In genomic region chr2:96866986-96867755, GRCh38 we compare ENCODE assay signal across 8 cellular contexts. TPM values are rescaled to one million over a fixed set of nuclear protein-coding genes. Genes with fewer than 3 reads are reported as not detected.
DNase-seq lines count a peak whose midpoint lies in the region; ATAC-seq and TF ChIP-seq lines count a peak whose summit lies in the region.

No MANE protein-coding gene starts in this region.

- peak overlapping the region; percentile 82 for H3K4me3 Mint-ChIP-seq in stimulated activated naive CD8-positive, alpha-beta T cell treated with anti-CD3 and anti-CD28 coated beads, Interleukin-15, Interleukin-2, amounts not matched to agents 100 ng/mL and 50 ng/mL, for 24 hours

- TF ChIP-seq CTCF in breast epithelium (IDR thresholded peaks at IDR 0.05), result no peak

- peaks cover 29% of the 10 kb centered on the region for H3K4me1 Mint-ChIP-seq in stimulated activated naive CD8-positive, alpha-beta T cell treated with anti-CD3 and anti-CD28 coated beads, Interleukin-15, Interleukin-2, amounts not matched to agents 100 ng/mL and 50 ng/mL, for 24 hours (ENCODE audit: low read depth)

- H3K9me3 Mint-ChIP-seq in stimulated activated naive CD8-positive, alpha-beta T cell treated with anti-CD3 and anti-CD28 coated beads, Interleukin-15, Interleukin-2, amounts not matched to agents 100 ng/mL and 50 ng/mL, for 24 hours, result no peaks in the 10 kb centered on the region

- H3K4me3 ChIP-seq in breast epithelium (peak overlapping the region; percentile 78 to 99 (median 92)), mucosa of stomach (ENCODE audit: low read length) (no peak overlapping the region)

- H3K9ac ChIP-seq in mucosa of stomach (ENCODE audit: low read length), result peak overlapping the region; percentile 86

- peaks cover 6% of the 10 kb centered on the region for H3K27me3 Mint-ChIP-seq in stimulated activated naive CD8-positive, alpha-beta T cell treated with anti-CD3 and anti-CD28 coated beads, Interleukin-15, Interleukin-2, amounts not matched to agents 100 ng/mL and 50 ng/mL, for 24 hours

- DNase-seq in stimulated activated naive CD8-positive, alpha-beta T cell treated with anti-CD3 and anti-CD28 coated beads, Interleukin-15, Interleukin-2, amounts not matched to agents 100 U/mL and 50 U/mL, for 24 hours, result no peak
- DNase-seq in breast epithelium (ENCODE audit: low spot score in 2 of 2), result no peak
- DNase-seq in GM19238 (ENCODE audit: insufficient read length, low spot score), result no peak
- no peak for DNase-seq in hepatic stellate cell (ENCODE audit: low spot score)
- DNase-seq in DMS 273 treated with DMSO at 0.1 percent for 48 hours (lab: John Stamatoyannopoulos, UW), result no peak
- DNase-seq in NCI-H1436 treated with DMSO at 0.1 percent for 48 hours (lab: John Stamatoyannopoulos, UW), result no peak

- H3K27ac ChIP-seq in breast epithelium, result peak overlapping the region; percentile 94 to 96

- H3K4me1 ChIP-seq in breast epithelium (peaks cover 0 to 16% of the 10 kb centered on the region in 2 donors), mucosa of stomach (ENCODE audit: control insufficient read depth, insufficient read depth, low read length) (peaks cover 30% of the 10 kb centered on the region)

- no peak for ATAC-seq in stimulated activated naive CD8-positive, alpha-beta T cell treated with anti-CD3 and anti-CD28 coated beads, Interleukin-15, Interleukin-2, amounts not matched to agents 100 U/mL and 50 U/mL, for 24 hours

- no peak for TF ChIP-seq POLR2A in breast epithelium (IDR thresholded peaks at IDR 0.05)

- no peaks in the 10 kb centered on the region for H3K36me3 ChIP-seq in breast epithelium
- no peaks in the 10 kb centered on the region for H3K36me3 ChIP-seq in mucosa of stomach (ENCODE audit: control insufficient read depth, insufficient read depth, low read length)

- peak overlapping the region; percentile 71 for H3K27ac Mint-ChIP-seq in stimulated activated naive CD8-positive, alpha-beta T cell treated with anti-CD3 and anti-CD28 coated beads, Interleukin-15, Interleukin-2, amounts not matched to agents 100 ng/mL and 50 ng/mL, for 24 hours

- peaks cover 9% of the 10 kb centered on the region for H3K36me3 Mint-ChIP-seq in stimulated activated naive CD8-positive, alpha-beta T cell treated with anti-CD3 and anti-CD28 coated beads, Interleukin-15, Interleukin-2, amounts not matched to agents 100 ng/mL and 50 ng/mL, for 24 hours (ENCODE audit: low read depth)

- H3K27me3 ChIP-seq in breast epithelium (no peaks in the 10 kb centered on the region), mucosa of stomach (ENCODE audit: control insufficient read depth, insufficient read depth, low read length) (peaks cover 12% of the 10 kb centered on the region)

- intact Hi-C loops in breast epithelium (cut with DNase I; ENCODE audit: low total_unique reads), result loop anchor here (5.0 kb wide), 1 partner anchor 85 kb away; no protein-coding TSS in a partner anchor

- H3K9me3 ChIP-seq in breast epithelium (no peaks in the 10 kb centered on the region), mucosa of stomach (ENCODE audit: control insufficient read depth, low read length) (no peaks in the 10 kb centered on the region)

RNA-seq across cellular contexts. Expression of gene SEMA4C, which starts 2.7 kb away (rescaled TPM):
- total RNA-seq in breast epithelium, result 10 to 100 TPM; 17.9 to 37.3 (median 31.5) TPM

RNA-seq across cellular contexts. Expression of gene ANKRD39, which starts 9.4 kb away (rescaled TPM):
- 10 to 100 TPM in 1 of 3 donors, 1 to 10 TPM in 2; 8.8 to 15.8 (median 9.2) TPM for total RNA-seq in breast epithelium

RNA-seq across cellular contexts. Expression of gene ANKRD23, which starts 23.4 kb away (rescaled TPM):
- 1 to 10 TPM; 3.5 to 9.4 (median 7.2) TPM for total RNA-seq in breast epithelium

RNA-seq across cellular contexts. Expression of gene CNNM3, which starts 51.1 kb away (rescaled TPM):
- 10 to 100 TPM in 2 of 3 donors, 1 to 10 TPM in 1; 7.5 to 13.8 (median 11.8) TPM for total RNA-seq in breast epithelium
